ENCODE assay signal across 10 cellular contexts in the genomic region with DNA sequence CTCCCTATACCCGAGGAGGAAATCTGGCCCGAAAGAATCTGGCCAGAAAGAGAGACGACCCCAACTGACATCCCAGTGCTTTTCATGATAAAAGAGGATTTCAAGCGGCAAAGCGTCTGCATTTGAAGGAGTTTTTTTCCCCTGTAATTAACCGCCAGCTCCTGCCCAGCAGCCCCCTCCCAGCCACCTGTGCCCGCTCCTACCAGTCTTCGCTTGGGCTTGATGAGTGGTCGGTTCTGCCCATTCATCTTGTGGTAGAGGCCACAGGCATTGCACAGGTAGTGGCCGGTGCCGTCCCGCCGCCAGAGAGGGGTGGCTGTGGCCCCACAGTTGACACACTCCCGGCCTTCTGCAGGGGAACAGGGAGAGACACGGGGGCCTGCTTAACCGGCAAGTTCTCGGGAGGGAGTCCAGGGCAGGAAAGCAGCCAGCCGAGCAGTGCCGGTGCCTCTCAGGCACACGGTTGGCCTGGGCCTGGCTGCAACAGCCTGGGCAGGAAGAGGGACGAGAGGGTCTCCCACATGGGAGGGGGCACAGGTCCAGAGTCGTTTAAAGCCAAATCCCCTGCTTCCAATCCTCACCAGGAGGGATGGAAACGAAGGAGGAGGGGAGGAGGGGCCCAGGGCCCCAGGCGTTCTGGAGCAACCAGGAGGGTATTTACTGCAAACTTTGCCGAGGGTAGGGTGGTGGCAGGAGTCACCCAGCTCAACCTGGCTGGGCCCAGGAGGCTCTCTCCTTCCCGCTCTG. TPM values are rescaled to one million over a fixed set of nuclear protein-coding genes. Genes with fewer than 3 reads are reported as not detected.
DNase-seq lines count a peak whose midpoint lies in the region; ATAC-seq and TF ChIP-seq lines count a peak whose summit lies in the region.
"Had no signal": no experiment of that assay in that cellular context is flagged by ENCODE, and none has a peak within 500 bp of the region (broad histone marks: within the 10 kb centered on the region; RNA-seq: fewer than 3 reads in every experiment).

No MANE protein-coding gene starts in this region.

- H3K4me3 Mint-ChIP-seq in CD4-positive, CD25-positive, alpha-beta regulatory T cell, result peak overlapping the region in 3 of 4 donors; percentile 34 to 69 (median 69)
- H3K4me3 Mint-ChIP-seq in activated CD8-positive, alpha-beta T cell treated with anti-CD3 and anti-CD28 coated beads, Interleukin-2, amount 10 ng/mL, durations not matched to agents 7 days and 5 days, result no peak overlapping the region

- peaks cover 75% of the 10 kb centered on the region for H3K27me3 Mint-ChIP-seq in CD4-positive, CD25-positive, alpha-beta regulatory T cell
- H3K27me3 Mint-ChIP-seq in activated CD8-positive, alpha-beta T cell treated with anti-CD3 and anti-CD28 coated beads, Interleukin-2, amount 10 ng/mL, durations not matched to agents 7 days and 5 days (ENCODE audit: low read depth), result peaks cover 63% of the 10 kb centered on the region

- CTCF ChIA-PET in activated CD8-positive, alpha-beta T cell treated with anti-CD3 and anti-CD28 coated beads, Interleukin-2, amount 10 ng/mL, durations not matched to agents 7 days and 5 days (lab: Charles Lee), result interaction anchor here (1.0 to 2.0 kb wide), 5 partner anchors 14 to 125 kb away, joined by 3 to 8 read pairs (median 4); no protein-coding TSS in a partner anchor

- POLR2A ChIA-PET in activated CD8-positive, alpha-beta T cell treated with anti-CD3 and anti-CD28 coated beads, Interleukin-2, amount 10 ng/mL, durations not matched to agents 7 days and 5 days (lab: Charles Lee), result no interaction called here

- H3K4me1 Mint-ChIP-seq in CD4-positive, CD25-positive, alpha-beta regulatory T cell, result peaks cover 0 to 32% (median 11%) of the 10 kb centered on the region in 4 donors
- peaks cover 17% of the 10 kb centered on the region for H3K4me1 Mint-ChIP-seq in activated CD8-positive, alpha-beta T cell treated with anti-CD3 and anti-CD28 coated beads, Interleukin-2, amount 10 ng/mL, durations not matched to agents 7 days and 5 days (ENCODE audit: low read depth)

- H3K9me3 Mint-ChIP-seq in CD4-positive, CD25-positive, alpha-beta regulatory T cell, result peaks cover 0 to 7% (median 0%) of the 10 kb centered on the region in 7 donors
- H3K9me3 Mint-ChIP-seq in activated CD8-positive, alpha-beta T cell treated with anti-CD3 and anti-CD28 coated beads, Interleukin-2, amount 10 ng/mL, durations not matched to agents 7 days and 5 days (ENCODE audit: insufficient read depth), result no peaks in the 10 kb centered on the region

- no peak overlapping the region for H3K27ac Mint-ChIP-seq in CD4-positive, CD25-positive, alpha-beta regulatory T cell
- H3K27ac Mint-ChIP-seq in activated CD8-positive, alpha-beta T cell treated with anti-CD3 and anti-CD28 coated beads, Interleukin-2, amount 10 ng/mL, durations not matched to agents 7 days and 5 days, result no peak overlapping the region

- intact Hi-C loops in prostate gland (cut with DNase I), result loop anchor here (5.0 kb wide), 1 partner anchor 102 kb away; no protein-coding TSS in a partner anchor
- intact Hi-C loops in colonic mucosa (cut with DNase I), result no loop called here

- 9% methylated on average over 23 of the region's 26 CpGs for WGBS in prostate gland

- H3K27ac ChIP-seq in CD4-positive, CD25-positive, alpha-beta regulatory T cell (ENCODE audit: insufficient read depth, low read length, poor library complexity, severe bottlenecking), result no peak overlapping the region
- H3K27ac ChIP-seq in prostate gland (peak overlapping the region; percentile 99), colonic mucosa (no peak overlapping the region)

- peaks cover 36% of the 10 kb centered on the region for H3K4me1 ChIP-seq in CD4-positive, CD25-positive, alpha-beta regulatory T cell (ENCODE audit: control insufficient read depth, insufficient read depth, low read length, poor library complexity, severe bottlenecking)
- H3K4me1 ChIP-seq in prostate gland (replicated peaks), result peaks cover 22% of the 10 kb centered on the region
- H3K4me1 ChIP-seq in colonic mucosa, result peaks cover 23% of the 10 kb centered on the region

- no peaks in the 10 kb centered on the region for H3K9me3 ChIP-seq in CD4-positive, CD25-positive, alpha-beta regulatory T cell (ENCODE audit: control insufficient read depth in 2 of 2, low read length in 2 of 2)
- no peaks in the 10 kb centered on the region for H3K9me3 ChIP-seq in prostate gland
- no peaks in the 10 kb centered on the region for H3K9me3 ChIP-seq in colonic mucosa
- H3K9me3 ChIP-seq: body of pancreas had no signal

- H3K36me3 Mint-ChIP-seq in CD4-positive, CD25-positive, alpha-beta regulatory T cell, result no peaks in the 10 kb centered on the region
- H3K36me3 Mint-ChIP-seq in activated CD8-positive, alpha-beta T cell treated with anti-CD3 and anti-CD28 coated beads, Interleukin-2, amount 10 ng/mL, durations not matched to agents 7 days and 5 days (ENCODE audit: low read depth), result no peaks in the 10 kb centered on the region

- peaks cover 11% of the 10 kb centered on the region for H3K27me3 ChIP-seq in CD4-positive, CD25-positive, alpha-beta regulatory T cell (ENCODE audit: control insufficient read depth, insufficient read depth, low read length)
- H3K27me3 ChIP-seq in prostate gland (replicated peaks; ENCODE audit: insufficient read depth) (no peaks in the 10 kb centered on the region), colonic mucosa (peaks cover 79% of the 10 kb centered on the region)

- DNase-seq in CD4-positive, CD25-positive, alpha-beta regulatory T cell, result no peak
- DNase-seq in NCI-H526 (lab: John Stamatoyannopoulos, UW), result peak; percentile 43 to 78
- peak in 1 of 2 donors; percentile 23 for DNase-seq in foreskin fibroblast
- DNase-seq in prostate gland (ENCODE audit: low spot score), result no peak
- no peak for DNase-seq in colonic mucosa
- DNase-seq in activated CD4-positive, alpha-beta T cell treated with anti-CD3 and anti-CD28 coated beads for 48 hours, result no peak
- DNase-seq in activated CD8-positive, alpha-beta T cell treated with anti-CD3 and anti-CD28 coated beads, Interleukin-2, amount 10 ng/mL, durations not matched to agents 7 days and 5 days, result no peak
- DNase-seq: body of pancreas, NCI-H2081 had no signal

- H3K4me3 ChIP-seq in CD4-positive, CD25-positive, alpha-beta regulatory T cell (ENCODE audit: low read depth, low read length), result no peak overlapping the region
- H3K4me3 ChIP-seq in foreskin fibroblast (ENCODE audit: low read depth in 1 of 2, low read length in 2 of 2), result peak overlapping the region; percentile 13 to 90
- peak overlapping the region; percentile 85 to 93 for H3K4me3 ChIP-seq in prostate gland
- H3K4me3 ChIP-seq in colonic mucosa, result no peak overlapping the region
- H3K4me3 ChIP-seq: body of pancreas had no signal

- no peak for ATAC-seq in CD4-positive, CD25-positive, alpha-beta regulatory T cell (ENCODE audit: low read depth in 2 of 2)
- ATAC-seq in activated CD8-positive, alpha-beta T cell treated with anti-CD3 and anti-CD28 coated beads, Interleukin-2, amount 10 ng/mL, durations not matched to agents 7 days and 5 days, result no peak
- no peak for ATAC-seq in HG03354 (IDR thresholded peaks at IDR 0.05; ENCODE audit: poor library complexity, severe bottlenecking, unreplicated experiment)
- ATAC-seq: body of pancreas had no signal

- no peak for TF ChIP-seq POLR2A in prostate gland (IDR thresholded peaks at IDR 0.05)

- H3K36me3 ChIP-seq in CD4-positive, CD25-positive, alpha-beta regulatory T cell (ENCODE audit: control insufficient read depth, insufficient read depth, low read length), result no peaks in the 10 kb centered on the region
- H3K36me3 ChIP-seq in prostate gland (peaks cover 6 to 18% of the 10 kb centered on the region in 2 donors), colonic mucosa (no peaks in the 10 kb centered on the region)

- no peak overlapping the region for H3K9ac ChIP-seq in colonic mucosa (ENCODE audit: low read depth in 2 of 2, low read length in 2 of 2)

- TF ChIP-seq CTCF in foreskin fibroblast (IDR thresholded peaks at IDR 0.05; ENCODE audit: low read depth, low read length), result no peak
- TF ChIP-seq CTCF in prostate gland (IDR thresholded peaks at IDR 0.05), result no peak
- TF ChIP-seq CTCF in colonic mucosa (IDR thresholded peaks at IDR 0.05), result no peak

RNA-seq across cellular contexts. Expression of a gene that starts 9.2 kb away (rescaled TPM):
- total RNA-seq in CD4-positive, CD25-positive, alpha-beta regulatory T cell, result 6.2 TPM
- polyA plus RNA-seq in CD4-positive, CD25-positive, alpha-beta regulatory T cell, result not detected
- total RNA-seq in prostate gland (100 to 1,000 TPM; 181 to 275 TPM), colonic mucosa (1 to 10 TPM; 5.8 to 8.1 TPM)
- total RNA-seq in activated CD8-positive, alpha-beta T cell treated with anti-CD3 and anti-CD28 coated beads, Interleukin-2, amount 10 ng/mL, durations not matched to agents 7 days and 5 days, result not detected

RNA-seq across cellular contexts. Expression of a gene that starts 17.1 kb away (rescaled TPM):
- not detected for total RNA-seq in CD4-positive, CD25-positive, alpha-beta regulatory T cell
- polyA plus RNA-seq in CD4-positive, CD25-positive, alpha-beta regulatory T cell, result not detected
- 1 to 10 TPM in 1 of 2 donors, not detected in 1; 3.2 TPM for total RNA-seq in prostate gland
- not detected for total RNA-seq in colonic mucosa
- total RNA-seq in activated CD8-positive, alpha-beta T cell treated with anti-CD3 and anti-CD28 coated beads, Interleukin-2, amount 10 ng/mL, durations not matched to agents 7 days and 5 days, result not detected
- total RNA-seq: body of pancreas had no signal

Comparison
In these comparisons a context has a peak if more than half of its experiments do, and no peak if none do; other contexts are left out.
1. DNase-seq: peak in NCI-H526 (2 of 2); none in CD4-positive, CD25-positive, alpha-beta regulatory T cell (0 of 3), prostate gland (single experiment), colonic mucosa (single experiment), activated CD4-positive, alpha-beta T cell treated with anti-CD3 and anti-CD28 coated beads for 48 hours (single experiment) and activated CD8-positive, alpha-beta T cell treated with anti-CD3 and anti-CD28 coated beads, Interleukin-2, amount 10 ng/mL, durations not matched to agents 7 days and 5 days (single experiment).
2. H3K27ac ChIP-seq: peak in prostate gland (2 of 2); none in CD4-positive, CD25-positive, alpha-beta regulatory T cell (single experiment) and colonic mucosa (single experiment).
3. H3K4me3 ChIP-seq: peak in foreskin fibroblast (2 of 2) and prostate gland (2 of 2); none in CD4-positive, CD25-positive, alpha-beta regulatory T cell (single experiment) and colonic mucosa (single experiment).
4. RNA of a gene that starts 9.2 kb away (total RNA-seq): 181 to 275 TPM in prostate gland; 5.8 to 8.1 TPM in colonic mucosa, 6.2 TPM in CD4-positive, CD25-positive, alpha-beta regulatory T cell (single experiment) and not detected in activated CD8-positive, alpha-beta T cell treated with anti-CD3 and anti-CD28 coated beads, Interleukin-2, amount 10 ng/mL, durations not matched to agents 7 days and 5 days; every median in the first group is over 10 times any median in the second.